Comparison of ENCODE assay signal across 24 cellular contexts in the genomic region with DNA sequence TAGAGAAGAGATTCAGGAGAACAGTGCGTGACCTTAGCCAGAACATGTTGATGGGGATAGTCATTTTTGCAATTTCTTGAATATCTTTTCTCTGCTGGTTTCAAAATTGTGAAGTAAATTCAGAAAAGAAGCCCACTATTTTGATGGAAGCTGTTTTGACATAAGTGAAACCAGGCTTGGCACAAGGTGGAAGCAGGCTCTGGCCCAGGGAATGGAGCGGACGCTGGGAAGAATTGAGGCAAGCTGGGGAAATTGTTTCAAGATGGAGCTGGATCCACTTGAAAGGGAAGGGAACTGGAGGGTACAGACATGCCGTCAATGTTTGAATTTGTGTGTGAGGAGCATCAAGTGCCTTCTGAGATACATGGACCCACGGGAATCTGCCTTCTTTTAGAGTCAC.
A peak's percentile ranks its signal among the peaks of the same experiment; 100 is the strongest.
DNase-seq lines count a peak whose midpoint lies in the region; ATAC-seq, FAIRE-seq and TF ChIP-seq lines count a peak whose summit lies in the region.
"Had no signal": no experiment of that assay in that cellular context is flagged by ENCODE, and none has a peak within 500 bp of the region (broad histone marks: within the 10 kb centered on the region; RNA-seq: fewer than 3 reads in every experiment).

No MANE protein-coding gene starts in this region.

- CTCF ChIA-PET in H1 (lab: Charles Lee; ENCODE audit: partially characterized antibody): interaction anchor here (0.7 kb wide), 1 partner anchor 23 kb away, joined by 3 read pairs; no protein-coding TSS in a partner anchor

- FAIRE-seq in H1 (lab: Jason Lieb, UNC): no peak
- FAIRE-seq: A204.1, D721Med, GM12878 had no signal

- no peak for TF ChIP-seq EP300 in H1 (IDR thresholded peaks at IDR 0.05; ENCODE audit: borderline replicate concordance in 1 of 2, low read depth in 2 of 2, low read length in 2 of 2)

- no peak overlapping the region for H3K56ac ChIP-seq in H1 (replicated peaks; ENCODE audit: insufficient read length, low read depth, low read length)

- no peak for TF ChIP-seq POLR2A in H1 (IDR thresholded peaks at IDR 0.05; ENCODE audit: control extremely low read depth in 1 of 2, low read depth in 2 of 2, low read length in 2 of 2)

- H3K9ac ChIP-seq in H1 (replicated peaks in 1 of 4; ENCODE audit: extremely low read depth in 1 of 4, low read depth in 3 of 4, low read length in 3 of 4) (no peak overlapping the region), smooth muscle cell (ENCODE audit: low read depth) (no peak overlapping the region)
- H3K9ac ChIP-seq: BLaER1 treated with 17β-estradiol and CSF1 and Interleukin-3, amounts not matched to agents 10 nM and 100 nM had no signal

- no peak overlapping the region for H4K5ac ChIP-seq in H1 (ENCODE audit: insufficient read length, low read depth, low read length)

- no peak overlapping the region for H3K18ac ChIP-seq in H1 (ENCODE audit: extremely low read depth, low read length)

- no peak overlapping the region for H3K4me2 ChIP-seq in H1 (ENCODE audit: insufficient read depth in 1 of 2, low read depth in 2 of 2, low read length in 2 of 2)
- peak overlapping the region; percentile 35 for H3K4me2 ChIP-seq in smooth muscle cell
- H3K4me2 ChIP-seq: BLaER1 treated with 17β-estradiol and CSF1 and Interleukin-3, amounts not matched to agents 10 nM and 100 nM had no signal

- H3K27me3 ChIP-seq in H1 (replicated peaks in 1 of 4; ENCODE audit: control insufficient read depth in 3 of 4, extremely low read depth in 1 of 4, insufficient read depth in 3 of 4, low read length in 3 of 4) (no peaks in the 10 kb centered on the region), smooth muscle cell (ENCODE audit: low read depth) (no peaks in the 10 kb centered on the region), thymus (ENCODE audit: control insufficient read depth, insufficient read depth) (no peaks in the 10 kb centered on the region), WERI-Rb-1 (ENCODE audit: insufficient read depth, low read depth, severe bottlenecking) (no peaks in the 10 kb centered on the region), brain microvascular endothelial cell (replicated peaks) (peaks cover 2% of the 10 kb centered on the region)
- H3K27me3 ChIP-seq: BE2C; BLaER1 treated with 17β-estradiol and CSF1 and Interleukin-3, amounts not matched to agents 10 nM and 100 nM had no signal

- H3K23me2 ChIP-seq in H1 (ENCODE audit: low read depth, low read length): no peaks in the 10 kb centered on the region

- no peaks in the 10 kb centered on the region for H3K79me1 ChIP-seq in H1 (ENCODE audit: low read depth, low read length)

- H3K4me1 ChIP-seq in H1 (replicated peaks in 1 of 4; ENCODE audit: control insufficient read depth in 3 of 4, insufficient read depth in 4 of 4, low read length in 3 of 4) (peaks cover 0 to 14% (median 5%) of the 10 kb centered on the region in 4 experiments), smooth muscle cell (ENCODE audit: low read depth) (no peaks in the 10 kb centered on the region), thymus (ENCODE audit: control insufficient read depth, insufficient read depth, low read length) (no peaks in the 10 kb centered on the region)

- H3K36me3 ChIP-seq in H1 (ENCODE audit: control insufficient read depth in 2 of 4, insufficient read depth in 4 of 4, low read length in 3 of 4) (no peaks in the 10 kb centered on the region; a peak in 2 of 8 replicates), smooth muscle cell (ENCODE audit: low read depth) (no peaks in the 10 kb centered on the region), thymus (ENCODE audit: control insufficient read depth, insufficient read depth) (no peaks in the 10 kb centered on the region), WERI-Rb-1 (no peaks in the 10 kb centered on the region), brain microvascular endothelial cell (replicated peaks) (no peaks in the 10 kb centered on the region)
- H3K36me3 ChIP-seq: BE2C; BLaER1 treated with 17β-estradiol and CSF1 and Interleukin-3, amounts not matched to agents 10 nM and 100 nM had no signal

- H2BK12ac ChIP-seq in H1 (ENCODE audit: low read depth, low read length): no peak overlapping the region

- no peak overlapping the region for H2BK120ac ChIP-seq in H1 (replicated peaks; ENCODE audit: low read depth, low read length)

- in situ Hi-C loops in brain microvascular endothelial cell (cut with HindIII; ENCODE audit: low pct_ligation_motif_present, low sequenced_read_pairs): no loop called here

- TF ChIP-seq CTCF in AG10803 (conservative IDR thresholded peaks at IDR 0.05; ENCODE audit: low read length): no peak
- TF ChIP-seq CTCF in H1 (IDR thresholded peaks at IDR 0.05; ENCODE audit: control extremely low read depth in 1 of 3, insufficient read depth in 1 of 3, low read depth in 1 of 3, low read length in 3 of 3): no peak
- TF ChIP-seq CTCF in smooth muscle cell (IDR thresholded peaks at IDR 0.05; ENCODE audit: borderline replicate concordance, insufficient read depth, poor library complexity, severe bottlenecking): no peak
- TF ChIP-seq CTCF in WERI-Rb-1 (IDR thresholded peaks at IDR 0.05; ENCODE audit: low read depth, low read length): no peak
- TF ChIP-seq CTCF in brain microvascular endothelial cell (IDR thresholded peaks at IDR 0.05; ENCODE audit: low read depth, low read length, missing control alignments): no peak

- no peak overlapping the region for H3K23ac ChIP-seq in H1 (ENCODE audit: insufficient read length)

- no peaks in the 10 kb centered on the region for H4K20me1 ChIP-seq in H1 (replicated peaks in 1 of 2; ENCODE audit: control insufficient read depth in 1 of 2, insufficient read depth in 2 of 2, low read length in 2 of 2)
- H4K20me1 ChIP-seq in smooth muscle cell (ENCODE audit: low read depth): no peaks in the 10 kb centered on the region
- H4K20me1 ChIP-seq: BLaER1 treated with 17β-estradiol and CSF1 and Interleukin-3, amounts not matched to agents 10 nM and 100 nM had no signal

- H3K79me2 ChIP-seq in H1 (ENCODE audit: control insufficient read depth in 1 of 2, insufficient read depth in 2 of 2, low read length in 2 of 2) (no peaks in the 10 kb centered on the region), smooth muscle cell (ENCODE audit: low read depth) (no peaks in the 10 kb centered on the region)

- POLR2A ChIA-PET in H1 (lab: Charles Lee; ENCODE audit: partially characterized antibody): no interaction called here

- H3K4me3 ChIP-seq in AG10803 (ENCODE audit: low read length) (no peak overlapping the region), H1 (ENCODE audit: extremely low read depth in 1 of 4, insufficient read depth in 2 of 4, low read depth in 3 of 4, low read length in 4 of 4) (no peak overlapping the region), smooth muscle cell (no peak overlapping the region), thymus (ENCODE audit: low read length) (no peak overlapping the region), WERI-Rb-1 (ENCODE audit: low read depth, low read length) (no peak overlapping the region), brain microvascular endothelial cell (ENCODE audit: low read depth, low read length) (no peak overlapping the region)
- H3K4me3 ChIP-seq: BLaER1 treated with 17β-estradiol and CSF1 and Interleukin-3, amounts not matched to agents 10 nM and 100 nM; GM12878 had no signal

- no peak overlapping the region for H3K14ac ChIP-seq in H1 (ENCODE audit: insufficient read length)

- DNase-seq in AG10803 (ENCODE audit: low read depth): peak; percentile 55
- no peak for DNase-seq in H1 (ENCODE audit: low read depth in 1 of 2, low spot score in 2 of 2)
- no peak for DNase-seq in smooth muscle cell (lab: John Stamatoyannopoulos, UW; ENCODE audit: unreplicated experiment)
- no peak for DNase-seq in WERI-Rb-1
- DNase-seq in brain microvascular endothelial cell: no peak
- DNase-seq in SIG-M5 (lab: John Stamatoyannopoulos, UW): no peak
- DNase-seq: AML-193; BE2C; CD4-positive, alpha-beta T cell; CD8-positive, alpha-beta memory T cell; DMS 273 treated with DMSO at 0.1 percent for 48 hours; DMS79; EL; GDM1; GOT3; H7; HFFc6 had no signal

- no peak overlapping the region for H4K8ac ChIP-seq in H1 (ENCODE audit: extremely low read depth, insufficient read depth, low read length)

- WGBS in H1 (ENCODE audit: extremely low coverage in 1 of 2, insufficient coverage in 1 of 2, insufficient read length in 1 of 2, insufficient replicate concordance in 2 of 2, low coverage in 1 of 2, low lambda C conversion rate in 2 of 2, missing lambda C conversion rate in 1 of 2), 2 experiments: 88% methylated on average over 5 of the region's 5 CpGs; no CpG with 5 or more reads in 1 of the 2 experiments
- WGBS in smooth muscle cell (ENCODE audit: low lambda C conversion rate): 93% methylated on average over 5 of the region's 5 CpGs
- 94% methylated on average over 5 of the region's 5 CpGs for WGBS in thymus

- H2BK5ac ChIP-seq in H1 (ENCODE audit: low read depth, low read length): no peak overlapping the region

- no peak overlapping the region for H3K4ac ChIP-seq in H1 (replicated peaks; ENCODE audit: insufficient read length, low read depth, low read length)

- ATAC-seq in GM21447 (IDR thresholded peaks at IDR 0.05; ENCODE audit: unreplicated experiment): no peak
- ATAC-seq: GM12878 had no signal

- 0 out of 4 replicates have a peak, but pooled peaks cover 0 to 4% of the 10 kb centered on the region in 2 experiments for H3K9me3 ChIP-seq in H1 (ENCODE audit: insufficient read depth in 2 of 2, low read depth in 1 of 2, low read length in 1 of 2)
- no peaks in the 10 kb centered on the region for H3K9me3 ChIP-seq in smooth muscle cell (replicated peaks; ENCODE audit: low read depth)
- no peaks in the 10 kb centered on the region for H3K9me3 ChIP-seq in thymus (ENCODE audit: control insufficient read depth)
- H3K9me3 ChIP-seq in WERI-Rb-1 (ENCODE audit: severe bottlenecking): no peaks in the 10 kb centered on the region
- H3K9me3 ChIP-seq: BE2C had no signal

- no peak for TF ChIP-seq RAD21 in H1 (IDR thresholded peaks at IDR 0.05 in 1 of 2, conservative IDR thresholded peaks at IDR 0.05 in 1 of 2; ENCODE audit: low read depth in 2 of 2, low read length in 2 of 2)

- H2BK20ac ChIP-seq in H1 (ENCODE audit: low read length): no peak overlapping the region

- no peak overlapping the region for H2AFZ ChIP-seq in H1 (ENCODE audit: low read length)
- no peak overlapping the region for H2AFZ ChIP-seq in smooth muscle cell (ENCODE audit: low read depth)

- H2BK15ac ChIP-seq in H1 (ENCODE audit: low read length): 0 out of 2 replicates have a peak overlapping the region, but pooled peaks have one; percentile 81

- H4K91ac ChIP-seq in H1 (replicated peaks; ENCODE audit: insufficient read length, low read length): no peak overlapping the region

- no peak overlapping the region for H3K27ac ChIP-seq in H1 (ENCODE audit: low read depth, low read length)
- H3K27ac ChIP-seq in smooth muscle cell (ENCODE audit: low read depth): no peak overlapping the region
- peak overlapping the region; percentile 27 for H3K27ac ChIP-seq in thymus (ENCODE audit: low read depth)
- H3K27ac ChIP-seq in WERI-Rb-1: no peak overlapping the region
- H3K27ac ChIP-seq in brain microvascular endothelial cell: no peak overlapping the region
- H3K27ac ChIP-seq: 22Rv1; BLaER1 treated with 17β-estradiol and CSF1 and Interleukin-3, amounts not matched to agents 10 nM and 100 nM had no signal

- H3F3A ChIP-seq in smooth muscle cell (ENCODE audit: low read depth): no peaks in the 10 kb centered on the region

- no peak overlapping the region for H2AK5ac ChIP-seq in H1 (ENCODE audit: low read depth, low read length)

TF ChIP-seq in H1, 55 proteins besides CTCF, POLR2A, EP300 and RAD21 (continues in another document):
- TF ChIP-seq GTF2F1 (IDR thresholded peaks at IDR 0.05; ENCODE audit: borderline replicate concordance, low read depth, low read length): no peak
